Comparison of ENCODE assay signal across 20 cellular contexts in genomic region chr12:47412837-47413236, GRCh38.
DNase-seq lines count a peak whose midpoint lies in the region; ATAC-seq and FAIRE-seq lines count a peak whose summit lies in the region.
"Had no signal": no experiment of that assay in that cellular context is flagged by ENCODE, and none has a peak within 500 bp of the region (broad histone marks: within the 10 kb centered on the region; RNA-seq: fewer than 3 reads in every experiment).

No MANE protein-coding gene starts in this region.

- no peaks in the 10 kb centered on the region for H3K27me3 ChIP-seq in CD4-positive, alpha-beta memory T cell (ENCODE audit: insufficient read depth, low read length)
- H3K27me3 ChIP-seq in rectal smooth muscle tissue (ENCODE audit: control insufficient read depth, insufficient read depth, low read length), result no peaks in the 10 kb centered on the region

- H3K4me1 ChIP-seq in CD4-positive, alpha-beta memory T cell (ENCODE audit: insufficient read depth, low read length), result peaks cover 38% of the 10 kb centered on the region
- peaks cover 19% of the 10 kb centered on the region for H3K4me1 ChIP-seq in rectal smooth muscle tissue (ENCODE audit: control insufficient read depth, insufficient read depth, low read length)

- no peak overlapping the region for H3K27ac ChIP-seq in CD4-positive, alpha-beta memory T cell (ENCODE audit: low read depth, low read length)
- H3K27ac ChIP-seq in rectal smooth muscle tissue (ENCODE audit: low read depth, low read length), result peak overlapping the region; percentile 12
- H3K27ac ChIP-seq: GM23248 had no signal

- H3K9me3 ChIP-seq in CD4-positive, alpha-beta memory T cell (ENCODE audit: control insufficient read depth in 1 of 2, low read length in 2 of 2), result no peaks in the 10 kb centered on the region

- peak overlapping the region in 1 of 2 donors; percentile 59 for H3K4me3 Mint-ChIP-seq in activated T-cell treated with anti-CD3 and anti-CD28 coated beads, Interleukin-2, amount 50 U/mL, for 72 hours
- peak overlapping the region in 2 of 8 donors; percentile 24 to 38 for H3K4me3 Mint-ChIP-seq in CD4-positive, alpha-beta memory T cell
- peak overlapping the region; percentile 67 for H3K4me3 Mint-ChIP-seq in activated T-helper 17 cell treated with anti-CD3 and anti-CD28 coated beads, Interleukin-2, amount 50 U/mL, for 72 hours
- H3K4me3 Mint-ChIP-seq: H9, HFFc6 had no signal

- DNase-seq in activated T-cell treated with anti-CD3 and anti-CD28 coated beads, Interleukin-2, amount 50 U/mL, for 72 hours, result peak in 1 of 2 donors; percentile 24
- no peak for DNase-seq in activated T-cell treated with anti-CD3 and anti-CD28 coated beads, Interleukin-2, amount 50 U/mL, for 1 hour
- no peak for DNase-seq in CD4-positive, alpha-beta memory T cell
- no peak for DNase-seq in NCI-H524 (lab: John Stamatoyannopoulos, UW)
- no peak for DNase-seq in HTR-8/SVneo (ENCODE audit: insufficient read length, low spot score)
- DNase-seq: Calu3; CD8-positive, alpha-beta memory T cell; DMS153; GM23248; H9; HFFc6; Karpas-422; MV-4-11; NCI-H2029 treated with DMSO at 0.1 percent for 48 hours; NCI-H345; NCI-H526 had no signal

- H3K36me3 ChIP-seq in CD4-positive, alpha-beta memory T cell (ENCODE audit: insufficient read depth, low read length), result no peaks in the 10 kb centered on the region
- no peaks in the 10 kb centered on the region for H3K36me3 ChIP-seq in rectal smooth muscle tissue (ENCODE audit: control insufficient read depth, insufficient read depth, low read length)

- H3K27ac Mint-ChIP-seq in activated T-cell treated with anti-CD3 and anti-CD28 coated beads, Interleukin-2, amount 50 U/mL, for 72 hours, result peak overlapping the region; percentile 1
- peak overlapping the region in 5 of 7 donors; percentile 4 to 52 (median 45) for H3K27ac Mint-ChIP-seq in CD4-positive, alpha-beta memory T cell
- peak overlapping the region; percentile 98 for H3K27ac Mint-ChIP-seq in activated T-helper 17 cell treated with anti-CD3 and anti-CD28 coated beads, Interleukin-2, amount 50 U/mL, for 72 hours
- H3K27ac Mint-ChIP-seq: H9, HFFc6 had no signal

- intact Hi-C loops in CD4-positive, alpha-beta memory T cell (cut with micrococcal nuclease), result no loop called here

- CTCF ChIA-PET in CD4-positive, alpha-beta memory T cell (lab: Charles Lee; ENCODE audit: partially characterized antibody), result interaction anchor here (0.7 to 4.2 kb wide), 8 partner anchors 9 to 1288 kb away, joined by 3 to 23 read pairs (median 4); no protein-coding TSS in a partner anchor

- H3K4me1 Mint-ChIP-seq in activated T-cell treated with anti-CD3 and anti-CD28 coated beads, Interleukin-2, amount 50 U/mL, for 72 hours (ENCODE audit: low read depth), result peaks cover 85% of the 10 kb centered on the region
- H3K4me1 Mint-ChIP-seq in CD4-positive, alpha-beta memory T cell, result peaks cover 34 to 77% (median 48%) of the 10 kb centered on the region in 4 donors
- peaks cover 66% of the 10 kb centered on the region for H3K4me1 Mint-ChIP-seq in activated T-helper 17 cell treated with anti-CD3 and anti-CD28 coated beads, Interleukin-2, amount 50 U/mL, for 72 hours

- no peaks in the 10 kb centered on the region for H3K9me3 Mint-ChIP-seq in activated T-cell treated with anti-CD3 and anti-CD28 coated beads, Interleukin-2, amount 50 U/mL, for 72 hours
- H3K9me3 Mint-ChIP-seq in CD4-positive, alpha-beta memory T cell, result no peaks in the 10 kb centered on the region
- peaks cover 5% of the 10 kb centered on the region for H3K9me3 Mint-ChIP-seq in activated T-helper 17 cell treated with anti-CD3 and anti-CD28 coated beads, Interleukin-2, amount 50 U/mL, for 72 hours
- H3K9me3 Mint-ChIP-seq: CD8-positive, alpha-beta memory T cell; H9; HFFc6 had no signal

- POLR2A ChIA-PET in CD4-positive, alpha-beta memory T cell (lab: Charles Lee; ENCODE audit: partially characterized antibody), result interaction anchor here (0.5 to 1.2 kb wide), 4 partner anchors 106 to 333 kb away, joined by 3 to 4 read pairs (median 3); partner anchors contain the start of genes AMIGO2 and PCED1B

- no peak for FAIRE-seq in HTR-8/SVneo (lab: Jason Lieb, UNC)
- FAIRE-seq: GM12891 had no signal

- peaks cover 3 to 5% of the 10 kb centered on the region in 2 donors for H3K36me3 Mint-ChIP-seq in activated T-cell treated with anti-CD3 and anti-CD28 coated beads, Interleukin-2, amount 50 U/mL, for 72 hours (ENCODE audit: insufficient read depth in 2 of 2)
- H3K36me3 Mint-ChIP-seq in CD4-positive, alpha-beta memory T cell, result no peaks in the 10 kb centered on the region
- H3K36me3 Mint-ChIP-seq in activated T-helper 17 cell treated with anti-CD3 and anti-CD28 coated beads, Interleukin-2, amount 50 U/mL, for 72 hours (ENCODE audit: low read depth), result peaks cover 27% of the 10 kb centered on the region

- peak; percentile 44 to 67 for ATAC-seq in activated T-cell treated with anti-CD3 and anti-CD28 coated beads, Interleukin-2, amount 50 U/mL, for 72 hours (replicated peaks in 1 of 2)
- peak; percentile 54 for ATAC-seq in activated T-helper 17 cell treated with anti-CD3 and anti-CD28 coated beads, Interleukin-2, amount 50 U/mL, for 72 hours (replicated peaks)
- ATAC-seq: Right ventricle myocardium inferior had no signal

- no peaks in the 10 kb centered on the region for H3K27me3 Mint-ChIP-seq in activated T-cell treated with anti-CD3 and anti-CD28 coated beads, Interleukin-2, amount 50 U/mL, for 72 hours (ENCODE audit: low read depth)
- H3K27me3 Mint-ChIP-seq in CD4-positive, alpha-beta memory T cell, result no peaks in the 10 kb centered on the region
- no peaks in the 10 kb centered on the region for H3K27me3 Mint-ChIP-seq in activated T-helper 17 cell treated with anti-CD3 and anti-CD28 coated beads, Interleukin-2, amount 50 U/mL, for 72 hours
- H3K27me3 Mint-ChIP-seq: CD8-positive, alpha-beta memory T cell had no signal

- no peak overlapping the region for H3K4me3 ChIP-seq in CD4-positive, alpha-beta memory T cell (ENCODE audit: low read length in 2 of 2)
- H3K4me3 ChIP-seq in rectal smooth muscle tissue (ENCODE audit: low read length), result no peak overlapping the region
- H3K4me3 ChIP-seq: GM23248 had no signal

- H3K9ac ChIP-seq in rectal smooth muscle tissue (ENCODE audit: low read length), result no peak overlapping the region
- H3K9ac ChIP-seq: GM23248 had no signal

Comparison
In these comparisons a context has a peak if more than half of its experiments do, and no peak if none do; other contexts are left out.
1. H3K27ac Mint-ChIP-seq: peak in every context shown above with its lines; median percentile 98 in activated T-helper 17 cell treated with anti-CD3 and anti-CD28 coated beads, Interleukin-2, amount 50 U/mL, for 72 hours; 45 in CD4-positive, alpha-beta memory T cell; 1 in activated T-cell treated with anti-CD3 and anti-CD28 coated beads, Interleukin-2, amount 50 U/mL, for 72 hours.